14 cellular contexts compared by ENCODE assay signal in the genomic region with DNA sequence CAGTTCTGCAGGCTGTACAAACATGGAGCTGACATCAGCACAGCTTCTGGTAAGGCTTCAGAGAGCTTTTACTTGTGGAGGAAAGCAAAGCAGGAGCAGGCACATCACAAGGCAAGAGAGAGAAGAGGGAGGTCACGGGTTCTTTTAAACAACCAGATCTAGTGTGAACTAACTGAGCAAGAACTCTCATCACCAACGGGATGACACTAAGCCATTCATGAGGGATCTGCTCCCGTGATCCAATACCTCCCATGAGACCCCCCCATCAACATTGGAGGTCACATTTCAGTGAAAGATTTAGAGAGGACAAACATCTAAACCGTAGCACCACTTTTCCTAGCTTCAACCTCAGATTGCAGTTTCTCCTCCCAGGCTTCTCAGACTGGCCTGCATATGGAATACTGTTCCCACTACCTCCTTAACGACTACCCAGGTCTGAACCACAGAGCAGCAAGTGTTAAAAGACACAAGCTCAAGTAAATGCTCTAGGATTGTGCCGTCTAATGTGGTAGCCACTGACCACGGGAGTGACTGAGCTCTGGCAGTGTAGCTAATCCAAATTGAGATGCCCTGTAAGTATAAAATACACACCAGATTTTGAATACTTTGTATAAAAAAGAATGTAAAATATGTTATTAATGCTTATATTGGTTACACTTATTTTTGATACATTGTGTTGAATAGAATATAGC.
"Had no signal": no experiment of that assay in that cellular context is flagged by ENCODE, and none has a peak within 500 bp of the region (broad histone marks: within the 10 kb centered on the region; RNA-seq: fewer than 3 reads in every experiment).

No MANE protein-coding gene starts in this region.

- H3K36me3 Mint-ChIP-seq: naive B cell had no signal

- H3K27ac Mint-ChIP-seq: activated CD4-positive, alpha-beta memory T cell treated with anti-CD3 and anti-CD28 coated beads, Interleukin-2, amount 10 ng/mL, durations not matched to agents 7 days and 5 days; activated naive CD4-positive, alpha-beta T cell treated with anti-CD3 and anti-CD28 coated beads for 36 hours; progenitor cell of endocrine pancreas had no signal

- H3K27me3 Mint-ChIP-seq: central memory CD8-positive, alpha-beta T cell; naive B cell had no signal

- ATAC-seq: activated T-cell treated with anti-CD3 and anti-CD28 coated beads, Interleukin-2, amount 50 U/mL, for 4 hours; body of pancreas; foreskin keratinocyte had no signal

- DNase-seq: activated CD4-positive, alpha-beta memory T cell treated with anti-CD3 and anti-CD28 coated beads, Interleukin-2, amount 10 ng/mL, durations not matched to agents 7 days and 5 days; activated CD4-positive, alpha-beta T cell treated with anti-CD3 and anti-CD28 coated beads for 48 hours; activated CD4-positive, CD25-positive, alpha-beta regulatory T cell; activated naive CD4-positive, alpha-beta T cell treated with anti-CD3 and anti-CD28 coated beads for 36 hours; activated T-cell treated with anti-CD3 and anti-CD28 coated beads, Interleukin-2, amount 50 U/mL, for 4 hours; body of pancreas; colonic mucosa; foreskin keratinocyte; left ventricle myocardium inferior; mammary epithelial cell; naive B cell; T1000 had no signal

- H3K4me3 Mint-ChIP-seq: activated CD4-positive, alpha-beta memory T cell treated with anti-CD3 and anti-CD28 coated beads, Interleukin-2, amount 10 ng/mL, durations not matched to agents 7 days and 5 days; activated naive CD4-positive, alpha-beta T cell treated with anti-CD3 and anti-CD28 coated beads for 36 hours; activated T-cell treated with anti-CD3 and anti-CD28 coated beads, Interleukin-2, amount 50 U/mL, for 4 hours; central memory CD8-positive, alpha-beta T cell had no signal

- H3K9me3 Mint-ChIP-seq: activated CD4-positive, alpha-beta memory T cell treated with anti-CD3 and anti-CD28 coated beads, Interleukin-2, amount 10 ng/mL, durations not matched to agents 7 days and 5 days; activated naive CD4-positive, alpha-beta T cell treated with anti-CD3 and anti-CD28 coated beads for 36 hours; activated T-cell treated with anti-CD3 and anti-CD28 coated beads, Interleukin-2, amount 50 U/mL, for 4 hours; central memory CD8-positive, alpha-beta T cell had no signal
